ENCODE assay signal across 9 cellular contexts in genomic region chr1:39214714-39214997, GRCh38. TPM values are rescaled to one million over a fixed set of nuclear protein-coding genes. Genes with fewer than 3 reads are reported as not detected.
DNase-seq lines count a peak whose midpoint lies in the region; ATAC-seq, FAIRE-seq and TF ChIP-seq lines count a peak whose summit lies in the region.
"Had no signal": no experiment of that assay in that cellular context is flagged by ENCODE, and none has a peak within 500 bp of the region (broad histone marks: within the 10 kb centered on the region; RNA-seq: fewer than 3 reads in every experiment).

No MANE protein-coding gene starts in this region.

- H3K79me2 ChIP-seq in Loucy (ENCODE audit: insufficient read depth, low read length), result peaks cover 93% of the 10 kb centered on the region

- no peak overlapping the region for H2AFZ ChIP-seq in Loucy (ENCODE audit: low read length)

- DNase-seq in GM12864 (ENCODE audit: low read depth), result no peak
- DNase-seq in epithelial cell of esophagus (ENCODE audit: low read depth), result peak; percentile 76
- no peak for DNase-seq in pancreas
- no peak for DNase-seq in lower leg skin (ENCODE audit: low spot score in 2 of 2)
- DNase-seq in hippocampal formation (lab: John Stamatoyannopoulos, UW), result no peak
- DNase-seq in SHP77 (lab: John Stamatoyannopoulos, UW), result no peak

- H3K4me2 ChIP-seq in Loucy (ENCODE audit: low read depth, low read length, poor library complexity, severe bottlenecking), result peak overlapping the region; percentile 92

- no peak for FAIRE-seq in pancreas (lab: Jason Lieb, UNC)
- FAIRE-seq: endometrium had no signal

- H3K36me3 ChIP-seq in Loucy (ENCODE audit: insufficient read depth, low read length) (no peaks in the 10 kb centered on the region), pancreas (no peaks in the 10 kb centered on the region)

- intact Hi-C loops in pancreas (cut with DNase I) (no loop called here), lower leg skin (cut with DNase I; ENCODE audit: low total_unique reads) (no loop called here)

- no peak for TF ChIP-seq CTCF in GM12864 (IDR thresholded peaks at IDR 0.05; ENCODE audit: low read depth, low read length, missing control alignments)
- TF ChIP-seq CTCF in Loucy (conservative IDR thresholded peaks at IDR 0.05; ENCODE audit: low read length), result no peak
- no peak for TF ChIP-seq CTCF in epithelial cell of esophagus (IDR thresholded peaks at IDR 0.05; ENCODE audit: insufficient read depth, low read depth, low read length, missing control alignments)
- no peak for TF ChIP-seq CTCF in pancreas (IDR thresholded peaks at IDR 0.05)
- no peak for TF ChIP-seq CTCF in lower leg skin (IDR thresholded peaks at IDR 0.05)

- H3K9me2 ChIP-seq in Loucy (replicated peaks; ENCODE audit: low read depth, low read length), result no peaks in the 10 kb centered on the region

- ATAC-seq in pancreas (peak in 3 of 4 donors; percentile 29 to 51 (median 47)), HG03045 (IDR thresholded peaks at IDR 0.05; ENCODE audit: unreplicated experiment) (no peak)

- H3K27me3 ChIP-seq in Loucy (ENCODE audit: insufficient read depth, low read length, poor library complexity, severe bottlenecking) (no peaks in the 10 kb centered on the region), pancreas (no peaks in the 10 kb centered on the region)

- 5 to 26% methylated on average over 1 of the region's 1 CpG for WGBS in pancreas, 2 donors
- 29 to 36% methylated on average over 1 of the region's 1 CpG for WGBS in lower leg skin, 2 donors

- H4K20me1 ChIP-seq in Loucy (ENCODE audit: insufficient read depth, low read length, poor library complexity, severe bottlenecking), result peaks cover 38% of the 10 kb centered on the region

- no peaks in the 10 kb centered on the region; the same call in 1 of the 2 replicates for H3K9me3 ChIP-seq in Loucy (ENCODE audit: insufficient read depth, low read depth, low read length)
- no peaks in the 10 kb centered on the region for H3K9me3 ChIP-seq in pancreas

- H3K4me3 ChIP-seq in GM12864 (ENCODE audit: low read depth, low read length), result peak overlapping the region; percentile 57
- H3K4me3 ChIP-seq in Loucy (ENCODE audit: low read length, poor library complexity, severe bottlenecking), result peak overlapping the region; percentile 76
- H3K4me3 ChIP-seq in epithelial cell of esophagus (ENCODE audit: low read length), result no peak overlapping the region
- H3K4me3 ChIP-seq in pancreas, result no peak overlapping the region
- H3K4me3 ChIP-seq in lower leg skin (ENCODE audit: low read depth, poor library complexity, severe bottlenecking), result no peak overlapping the region

- peaks cover 20% of the 10 kb centered on the region; the same call in 1 of the 2 replicates for H3F3A ChIP-seq in Loucy (ENCODE audit: low read depth)

- TF ChIP-seq POLR2A in lower leg skin (IDR thresholded peaks at IDR 0.05), result no peak

- peaks cover 65% of the 10 kb centered on the region for H3K4me1 ChIP-seq in Loucy (ENCODE audit: insufficient read depth, low read length, poor library complexity, severe bottlenecking)
- H3K4me1 ChIP-seq in pancreas, result peaks cover 9 to 31% (median 18%) of the 10 kb centered on the region in 3 donors

- H3K9ac ChIP-seq in Loucy (ENCODE audit: low read depth, low read length, poor library complexity, severe bottlenecking), result peak overlapping the region; percentile 81

- peak overlapping the region in 3 of 4 donors; percentile 19 to 48 (median 45) for H3K27ac ChIP-seq in pancreas

RNA-seq across cellular contexts. Expression of gene MACF1, which starts 10.2 kb away (rescaled TPM):
- total RNA-seq in pancreas (100 to 1,000 TPM in 3 of 6 donors, 10 to 100 TPM in 3; 80.3 to 161 (median 107) TPM), lower leg skin (100 to 1,000 TPM; 427 to 686 (median 463) TPM)
- 10 to 100 TPM; 49.8 to 58.8 TPM for polyA plus RNA-seq in pancreas

Comparison
In these comparisons a context has a peak if more than half of its experiments do, and no peak if none do; other contexts are left out.
1. H3K4me3 ChIP-seq: peak in GM12864 (single experiment) and Loucy (single experiment); none in epithelial cell of esophagus (single experiment), pancreas (0 of 4) and lower leg skin (single experiment).